ENCODE assay signal across 1 cellular context in the genomic region with DNA sequence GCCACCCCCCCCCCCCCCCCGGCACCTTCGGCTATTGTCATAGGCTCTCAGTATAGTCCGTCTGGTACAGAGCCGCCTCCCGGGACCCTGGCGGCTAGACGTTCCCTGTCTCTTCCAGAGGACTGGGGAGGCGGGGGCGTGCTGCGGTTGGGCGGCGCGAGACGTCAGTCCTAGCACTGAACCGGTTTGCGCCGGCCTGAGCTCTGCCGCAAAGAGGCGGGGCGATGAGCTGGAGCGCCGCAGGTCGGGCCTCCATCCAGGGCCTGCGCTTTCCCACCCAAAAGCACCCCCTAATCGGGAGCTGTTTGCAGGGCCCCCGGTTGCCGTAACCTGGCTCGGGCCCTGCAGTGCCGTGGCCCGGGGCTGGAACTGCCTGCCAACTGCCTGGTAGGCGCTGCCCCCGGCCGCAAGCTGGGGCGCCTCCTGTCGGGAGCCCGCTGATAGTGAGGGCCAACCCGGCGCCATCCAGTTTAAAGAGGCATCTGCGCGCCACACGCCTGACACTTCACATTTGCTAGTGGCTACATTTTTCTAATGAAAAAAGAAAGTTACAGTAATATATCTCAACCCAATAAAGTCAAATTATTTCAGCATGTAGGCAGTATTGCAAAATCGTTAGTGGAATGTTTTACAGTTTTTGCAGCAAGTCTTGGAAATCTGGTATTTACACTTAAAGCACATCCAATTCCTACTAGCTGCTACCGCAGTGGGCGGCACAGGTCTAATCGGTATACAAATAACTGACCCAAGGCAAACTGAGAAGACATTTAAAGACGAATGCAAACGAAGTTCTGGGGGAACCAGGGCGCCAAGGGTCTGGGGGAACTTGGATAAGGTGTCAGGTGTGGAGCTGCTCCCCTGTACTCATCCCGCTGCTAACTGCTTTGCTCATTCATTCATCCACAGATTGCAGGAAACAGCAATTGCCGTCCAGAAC.
TF ChIP-seq lines count a peak whose summit lies in the region.

No MANE protein-coding gene starts in this region.

TF ChIP-seq in K562, 482 proteins besides CTCF, POLR2A, EP300 and RAD21 (continued from another document and continues in another):
- TF ChIP-seq, protein P1, sequence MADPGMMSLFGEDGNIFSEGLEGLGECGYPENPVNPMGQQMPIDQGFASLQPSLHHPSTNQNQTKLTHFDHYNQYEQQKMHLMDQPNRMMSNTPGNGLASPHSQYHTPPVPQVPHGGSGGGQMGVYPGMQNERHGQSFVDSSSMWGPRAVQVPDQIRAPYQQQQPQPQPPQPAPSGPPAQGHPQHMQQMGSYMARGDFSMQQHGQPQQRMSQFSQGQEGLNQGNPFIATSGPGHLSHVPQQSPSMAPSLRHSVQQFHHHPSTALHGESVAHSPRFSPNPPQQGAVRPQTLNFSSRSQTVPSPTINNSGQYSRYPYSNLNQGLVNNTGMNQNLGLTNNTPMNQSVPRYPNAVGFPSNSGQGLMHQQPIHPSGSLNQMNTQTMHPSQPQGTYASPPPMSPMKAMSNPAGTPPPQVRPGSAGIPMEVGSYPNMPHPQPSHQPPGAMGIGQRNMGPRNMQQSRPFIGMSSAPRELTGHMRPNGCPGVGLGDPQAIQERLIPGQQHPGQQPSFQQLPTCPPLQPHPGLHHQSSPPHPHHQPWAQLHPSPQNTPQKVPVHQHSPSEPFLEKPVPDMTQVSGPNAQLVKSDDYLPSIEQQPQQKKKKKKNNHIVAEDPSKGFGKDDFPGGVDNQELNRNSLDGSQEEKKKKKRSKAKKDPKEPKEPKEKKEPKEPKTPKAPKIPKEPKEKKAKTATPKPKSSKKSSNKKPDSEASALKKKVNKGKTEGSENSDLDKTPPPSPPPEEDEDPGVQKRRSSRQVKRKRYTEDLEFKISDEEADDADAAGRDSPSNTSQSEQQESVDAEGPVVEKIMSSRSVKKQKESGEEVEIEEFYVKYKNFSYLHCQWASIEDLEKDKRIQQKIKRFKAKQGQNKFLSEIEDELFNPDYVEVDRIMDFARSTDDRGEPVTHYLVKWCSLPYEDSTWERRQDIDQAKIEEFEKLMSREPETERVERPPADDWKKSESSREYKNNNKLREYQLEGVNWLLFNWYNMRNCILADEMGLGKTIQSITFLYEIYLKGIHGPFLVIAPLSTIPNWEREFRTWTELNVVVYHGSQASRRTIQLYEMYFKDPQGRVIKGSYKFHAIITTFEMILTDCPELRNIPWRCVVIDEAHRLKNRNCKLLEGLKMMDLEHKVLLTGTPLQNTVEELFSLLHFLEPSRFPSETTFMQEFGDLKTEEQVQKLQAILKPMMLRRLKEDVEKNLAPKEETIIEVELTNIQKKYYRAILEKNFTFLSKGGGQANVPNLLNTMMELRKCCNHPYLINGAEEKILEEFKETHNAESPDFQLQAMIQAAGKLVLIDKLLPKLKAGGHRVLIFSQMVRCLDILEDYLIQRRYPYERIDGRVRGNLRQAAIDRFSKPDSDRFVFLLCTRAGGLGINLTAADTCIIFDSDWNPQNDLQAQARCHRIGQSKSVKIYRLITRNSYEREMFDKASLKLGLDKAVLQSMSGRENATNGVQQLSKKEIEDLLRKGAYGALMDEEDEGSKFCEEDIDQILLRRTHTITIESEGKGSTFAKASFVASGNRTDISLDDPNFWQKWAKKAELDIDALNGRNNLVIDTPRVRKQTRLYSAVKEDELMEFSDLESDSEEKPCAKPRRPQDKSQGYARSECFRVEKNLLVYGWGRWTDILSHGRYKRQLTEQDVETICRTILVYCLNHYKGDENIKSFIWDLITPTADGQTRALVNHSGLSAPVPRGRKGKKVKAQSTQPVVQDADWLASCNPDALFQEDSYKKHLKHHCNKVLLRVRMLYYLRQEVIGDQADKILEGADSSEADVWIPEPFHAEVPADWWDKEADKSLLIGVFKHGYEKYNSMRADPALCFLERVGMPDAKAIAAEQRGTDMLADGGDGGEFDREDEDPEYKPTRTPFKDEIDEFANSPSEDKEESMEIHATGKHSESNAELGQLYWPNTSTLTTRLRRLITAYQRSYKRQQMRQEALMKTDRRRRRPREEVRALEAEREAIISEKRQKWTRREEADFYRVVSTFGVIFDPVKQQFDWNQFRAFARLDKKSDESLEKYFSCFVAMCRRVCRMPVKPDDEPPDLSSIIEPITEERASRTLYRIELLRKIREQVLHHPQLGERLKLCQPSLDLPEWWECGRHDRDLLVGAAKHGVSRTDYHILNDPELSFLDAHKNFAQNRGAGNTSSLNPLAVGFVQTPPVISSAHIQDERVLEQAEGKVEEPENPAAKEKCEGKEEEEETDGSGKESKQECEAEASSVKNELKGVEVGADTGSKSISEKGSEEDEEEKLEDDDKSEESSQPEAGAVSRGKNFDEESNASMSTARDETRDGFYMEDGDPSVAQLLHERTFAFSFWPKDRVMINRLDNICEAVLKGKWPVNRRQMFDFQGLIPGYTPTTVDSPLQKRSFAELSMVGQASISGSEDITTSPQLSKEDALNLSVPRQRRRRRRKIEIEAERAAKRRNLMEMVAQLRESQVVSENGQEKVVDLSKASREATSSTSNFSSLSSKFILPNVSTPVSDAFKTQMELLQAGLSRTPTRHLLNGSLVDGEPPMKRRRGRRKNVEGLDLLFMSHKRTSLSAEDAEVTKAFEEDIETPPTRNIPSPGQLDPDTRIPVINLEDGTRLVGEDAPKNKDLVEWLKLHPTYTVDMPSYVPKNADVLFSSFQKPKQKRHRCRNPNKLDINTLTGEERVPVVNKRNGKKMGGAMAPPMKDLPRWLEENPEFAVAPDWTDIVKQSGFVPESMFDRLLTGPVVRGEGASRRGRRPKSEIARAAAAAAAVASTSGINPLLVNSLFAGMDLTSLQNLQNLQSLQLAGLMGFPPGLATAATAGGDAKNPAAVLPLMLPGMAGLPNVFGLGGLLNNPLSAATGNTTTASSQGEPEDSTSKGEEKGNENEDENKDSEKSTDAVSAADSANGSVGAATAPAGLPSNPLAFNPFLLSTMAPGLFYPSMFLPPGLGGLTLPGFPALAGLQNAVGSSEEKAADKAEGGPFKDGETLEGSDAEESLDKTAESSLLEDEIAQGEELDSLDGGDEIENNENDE (IDR thresholded peaks at IDR 0.05; ENCODE audit: low read depth, low read length), result no peak
- TF ChIP-seq PRMT5 (CRISPR knock-in tag; IDR thresholded peaks at IDR 0.05) (no peak), THRAP3 (IDR thresholded peaks at IDR 0.05; ENCODE audit: borderline replicate concordance) (no peak), ETV5 (CRISPR knock-in tag; IDR thresholded peaks at IDR 0.05; ENCODE audit: low read depth) (no peak), MYC (IDR thresholded peaks at IDR 0.05; ENCODE audit: low read depth, low read length) (peak; percentile 83), MYC (CRISPR knock-in tag; IDR thresholded peaks at IDR 0.05; ENCODE audit: borderline replicate concordance, low read depth) (0 out of 2 replicates have a peak, but pooled peaks have one; percentile 35), SAFB2 (IDR thresholded peaks at IDR 0.05; ENCODE audit: borderline replicate concordance, low read depth, low read length, severe bottlenecking) (no peak), ZNF143 (CRISPR knock-in tag; IDR thresholded peaks at IDR 0.05) (no peak), STAT5A (IDR thresholded peaks at IDR 0.05; ENCODE audit: borderline replicate concordance, low read length) (no peak), E2F3 (CRISPR knock-in tag; IDR thresholded peaks at IDR 0.05) (no peak), MAFF (IDR thresholded peaks at IDR 0.05; ENCODE audit: low read length) (no peak), ZNF354B (CRISPR knock-in tag; IDR thresholded peaks at IDR 0.05) (no peak), GATA2 (CRISPR knock-in tag; IDR thresholded peaks at IDR 0.05) (no peak), ILF3 (IDR thresholded peaks at IDR 0.05; ENCODE audit: borderline replicate concordance) (no peak; the same call in 1 of the 2 replicates), BCOR (IDR thresholded peaks at IDR 0.05) (peak; percentile 70; the same call in 1 of the 2 replicates), SAP30 (IDR thresholded peaks at IDR 0.05; ENCODE audit: borderline replicate concordance, insufficient read depth, low read depth, low read length, poor library complexity, severe bottlenecking) (no peak), STAT5B (CRISPR knock-in tag; IDR thresholded peaks at IDR 0.05) (no peak), GTF2A2 (tag; IDR thresholded peaks at IDR 0.05) (no peak)
- TF ChIP-seq, protein P2, sequence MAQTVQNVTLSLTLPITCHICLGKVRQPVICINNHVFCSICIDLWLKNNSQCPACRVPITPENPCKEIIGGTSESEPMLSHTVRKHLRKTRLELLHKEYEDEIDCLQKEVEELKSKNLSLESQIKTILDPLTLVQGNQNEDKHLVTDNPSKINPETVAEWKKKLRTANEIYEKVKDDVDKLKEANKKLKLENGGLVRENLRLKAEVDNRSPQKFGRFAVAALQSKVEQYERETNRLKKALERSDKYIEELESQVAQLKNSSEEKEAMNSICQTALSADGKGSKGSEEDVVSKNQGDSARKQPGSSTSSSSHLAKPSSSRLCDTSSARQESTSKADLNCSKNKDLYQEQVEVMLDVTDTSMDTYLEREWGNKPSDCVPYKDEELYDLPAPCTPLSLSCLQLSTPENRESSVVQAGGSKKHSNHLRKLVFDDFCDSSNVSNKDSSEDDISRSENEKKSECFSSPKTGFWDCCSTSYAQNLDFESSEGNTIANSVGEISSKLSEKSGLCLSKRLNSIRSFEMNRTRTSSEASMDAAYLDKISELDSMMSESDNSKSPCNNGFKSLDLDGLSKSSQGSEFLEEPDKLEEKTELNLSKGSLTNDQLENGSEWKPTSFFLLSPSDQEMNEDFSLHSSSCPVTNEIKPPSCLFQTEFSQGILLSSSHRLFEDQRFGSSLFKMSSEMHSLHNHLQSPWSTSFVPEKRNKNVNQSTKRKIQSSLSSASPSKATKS (CRISPR knock-in tag; IDR thresholded peaks at IDR 0.05), result no peak
- TF ChIP-seq, protein P3, sequence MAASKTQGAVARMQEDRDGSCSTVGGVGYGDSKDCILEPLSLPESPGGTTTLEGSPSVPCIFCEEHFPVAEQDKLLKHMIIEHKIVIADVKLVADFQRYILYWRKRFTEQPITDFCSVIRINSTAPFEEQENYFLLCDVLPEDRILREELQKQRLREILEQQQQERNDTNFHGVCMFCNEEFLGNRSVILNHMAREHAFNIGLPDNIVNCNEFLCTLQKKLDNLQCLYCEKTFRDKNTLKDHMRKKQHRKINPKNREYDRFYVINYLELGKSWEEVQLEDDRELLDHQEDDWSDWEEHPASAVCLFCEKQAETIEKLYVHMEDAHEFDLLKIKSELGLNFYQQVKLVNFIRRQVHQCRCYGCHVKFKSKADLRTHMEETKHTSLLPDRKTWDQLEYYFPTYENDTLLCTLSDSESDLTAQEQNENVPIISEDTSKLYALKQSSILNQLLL (CRISPR knock-in tag; IDR thresholded peaks at IDR 0.05; ENCODE audit: borderline replicate concordance), result no peak
- TF ChIP-seq, protein P4, sequence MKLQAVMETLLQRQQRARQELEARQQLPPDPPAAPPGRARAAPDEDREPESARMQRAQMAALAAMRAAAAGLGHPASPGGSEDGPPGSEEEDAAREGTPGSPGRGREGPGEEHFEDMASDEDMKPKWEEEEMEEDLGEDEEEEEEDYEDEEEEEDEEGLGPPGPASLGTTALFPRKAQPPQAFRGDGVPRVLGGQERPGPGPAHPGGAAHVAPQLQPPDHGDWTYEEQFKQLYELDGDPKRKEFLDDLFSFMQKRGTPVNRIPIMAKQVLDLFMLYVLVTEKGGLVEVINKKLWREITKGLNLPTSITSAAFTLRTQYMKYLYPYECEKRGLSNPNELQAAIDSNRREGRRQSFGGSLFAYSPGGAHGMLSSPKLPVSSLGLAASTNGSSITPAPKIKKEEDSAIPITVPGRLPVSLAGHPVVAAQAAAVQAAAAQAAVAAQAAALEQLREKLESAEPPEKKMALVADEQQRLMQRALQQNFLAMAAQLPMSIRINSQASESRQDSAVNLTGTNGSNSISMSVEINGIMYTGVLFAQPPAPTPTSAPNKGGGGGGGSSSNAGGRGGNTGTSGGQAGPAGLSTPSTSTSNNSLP (IDR thresholded peaks at IDR 0.05; ENCODE audit: borderline replicate concordance, low read depth, low read length), result no peak
- TF ChIP-seq, protein P5, sequence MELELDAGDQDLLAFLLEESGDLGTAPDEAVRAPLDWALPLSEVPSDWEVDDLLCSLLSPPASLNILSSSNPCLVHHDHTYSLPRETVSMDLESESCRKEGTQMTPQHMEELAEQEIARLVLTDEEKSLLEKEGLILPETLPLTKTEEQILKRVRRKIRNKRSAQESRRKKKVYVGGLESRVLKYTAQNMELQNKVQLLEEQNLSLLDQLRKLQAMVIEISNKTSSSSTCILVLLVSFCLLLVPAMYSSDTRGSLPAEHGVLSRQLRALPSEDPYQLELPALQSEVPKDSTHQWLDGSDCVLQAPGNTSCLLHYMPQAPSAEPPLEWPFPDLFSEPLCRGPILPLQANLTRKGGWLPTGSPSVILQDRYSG (tag; conservative IDR thresholded peaks at IDR 0.05; ENCODE audit: low read depth), result no peak
- TF ChIP-seq, protein P6, sequence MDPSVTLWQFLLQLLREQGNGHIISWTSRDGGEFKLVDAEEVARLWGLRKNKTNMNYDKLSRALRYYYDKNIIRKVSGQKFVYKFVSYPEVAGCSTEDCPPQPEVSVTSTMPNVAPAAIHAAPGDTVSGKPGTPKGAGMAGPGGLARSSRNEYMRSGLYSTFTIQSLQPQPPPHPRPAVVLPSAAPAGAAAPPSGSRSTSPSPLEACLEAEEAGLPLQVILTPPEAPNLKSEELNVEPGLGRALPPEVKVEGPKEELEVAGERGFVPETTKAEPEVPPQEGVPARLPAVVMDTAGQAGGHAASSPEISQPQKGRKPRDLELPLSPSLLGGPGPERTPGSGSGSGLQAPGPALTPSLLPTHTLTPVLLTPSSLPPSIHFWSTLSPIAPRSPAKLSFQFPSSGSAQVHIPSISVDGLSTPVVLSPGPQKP (CRISPR knock-in tag; IDR thresholded peaks at IDR 0.05), result no peak
- TF ChIP-seq, protein P7, sequence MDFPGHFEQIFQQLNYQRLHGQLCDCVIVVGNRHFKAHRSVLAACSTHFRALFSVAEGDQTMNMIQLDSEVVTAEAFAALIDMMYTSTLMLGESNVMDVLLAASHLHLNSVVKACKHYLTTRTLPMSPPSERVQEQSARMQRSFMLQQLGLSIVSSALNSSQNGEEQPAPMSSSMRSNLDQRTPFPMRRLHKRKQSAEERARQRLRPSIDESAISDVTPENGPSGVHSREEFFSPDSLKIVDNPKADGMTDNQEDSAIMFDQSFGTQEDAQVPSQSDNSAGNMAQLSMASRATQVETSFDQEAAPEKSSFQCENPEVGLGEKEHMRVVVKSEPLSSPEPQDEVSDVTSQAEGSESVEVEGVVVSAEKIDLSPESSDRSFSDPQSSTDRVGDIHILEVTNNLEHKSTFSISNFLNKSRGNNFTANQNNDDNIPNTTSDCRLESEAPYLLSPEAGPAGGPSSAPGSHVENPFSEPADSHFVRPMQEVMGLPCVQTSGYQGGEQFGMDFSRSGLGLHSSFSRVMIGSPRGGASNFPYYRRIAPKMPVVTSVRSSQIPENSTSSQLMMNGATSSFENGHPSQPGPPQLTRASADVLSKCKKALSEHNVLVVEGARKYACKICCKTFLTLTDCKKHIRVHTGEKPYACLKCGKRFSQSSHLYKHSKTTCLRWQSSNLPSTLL (IDR thresholded peaks at IDR 0.05), result no peak
- TF ChIP-seq, protein P8, sequence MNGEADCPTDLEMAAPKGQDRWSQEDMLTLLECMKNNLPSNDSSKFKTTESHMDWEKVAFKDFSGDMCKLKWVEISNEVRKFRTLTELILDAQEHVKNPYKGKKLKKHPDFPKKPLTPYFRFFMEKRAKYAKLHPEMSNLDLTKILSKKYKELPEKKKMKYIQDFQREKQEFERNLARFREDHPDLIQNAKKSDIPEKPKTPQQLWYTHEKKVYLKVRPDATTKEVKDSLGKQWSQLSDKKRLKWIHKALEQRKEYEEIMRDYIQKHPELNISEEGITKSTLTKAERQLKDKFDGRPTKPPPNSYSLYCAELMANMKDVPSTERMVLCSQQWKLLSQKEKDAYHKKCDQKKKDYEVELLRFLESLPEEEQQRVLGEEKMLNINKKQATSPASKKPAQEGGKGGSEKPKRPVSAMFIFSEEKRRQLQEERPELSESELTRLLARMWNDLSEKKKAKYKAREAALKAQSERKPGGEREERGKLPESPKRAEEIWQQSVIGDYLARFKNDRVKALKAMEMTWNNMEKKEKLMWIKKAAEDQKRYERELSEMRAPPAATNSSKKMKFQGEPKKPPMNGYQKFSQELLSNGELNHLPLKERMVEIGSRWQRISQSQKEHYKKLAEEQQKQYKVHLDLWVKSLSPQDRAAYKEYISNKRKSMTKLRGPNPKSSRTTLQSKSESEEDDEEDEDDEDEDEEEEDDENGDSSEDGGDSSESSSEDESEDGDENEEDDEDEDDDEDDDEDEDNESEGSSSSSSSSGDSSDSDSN (IDR thresholded peaks at IDR 0.05; ENCODE audit: borderline replicate concordance in 1 of 2, low read depth in 2 of 2, low read length in 2 of 2), result no peak
